Comparison of ENCODE assay signal across 8 cellular contexts in the genomic region with DNA sequence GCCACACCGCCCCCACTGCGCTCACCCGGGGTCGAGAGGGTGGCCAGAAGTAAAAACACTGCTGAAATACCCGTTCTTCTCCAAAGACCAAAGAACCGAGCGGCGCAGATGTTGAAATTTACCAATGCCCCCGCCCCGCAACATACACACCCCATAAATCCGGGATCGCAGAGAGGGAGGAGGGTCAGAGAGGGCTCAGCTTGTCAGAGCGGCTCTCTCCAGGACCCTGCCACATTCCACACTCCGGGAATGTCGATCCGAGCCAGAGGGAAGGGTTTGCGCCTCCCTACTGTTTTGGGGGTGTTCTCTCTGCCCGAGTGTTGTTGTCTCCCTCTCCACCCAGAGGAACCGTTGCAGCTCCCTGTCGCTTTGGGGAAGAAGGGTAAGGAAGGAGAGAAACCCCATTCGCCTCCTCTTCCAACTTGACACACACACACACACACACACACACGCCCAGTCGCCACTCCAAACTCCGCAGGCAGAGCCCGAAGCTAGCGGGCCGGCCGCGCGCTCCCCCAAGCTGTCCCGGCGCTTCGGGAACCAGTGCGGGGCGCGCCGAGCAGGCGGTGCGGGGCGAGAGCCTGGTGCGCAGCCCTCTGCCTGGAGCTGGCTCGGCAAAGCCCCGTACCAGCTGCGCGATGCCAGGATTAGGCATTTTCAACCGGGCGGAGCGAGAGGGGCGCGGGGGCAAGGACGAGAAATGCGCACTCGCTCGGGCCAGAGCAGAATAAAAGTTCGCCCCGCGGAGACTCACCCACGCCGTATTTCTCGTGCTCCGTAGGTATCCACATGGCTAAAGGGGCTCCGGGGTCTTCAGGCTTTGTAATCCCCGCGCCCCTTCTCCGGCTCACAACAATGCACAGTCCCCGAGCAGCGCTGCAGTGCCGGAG. TPM values are rescaled to one million over a fixed set of nuclear protein-coding genes. Genes with fewer than 3 reads are reported as not detected.
DNase-seq lines count a peak whose midpoint lies in the region; ATAC-seq and TF ChIP-seq lines count a peak whose summit lies in the region.

No MANE protein-coding gene starts in this region.

- no peak overlapping the region for H3K27ac Mint-ChIP-seq in activated naive CD8-positive, alpha-beta T cell treated with anti-CD3 and anti-CD28 coated beads, Interleukin-2, amount 50 U/mL, for 24 hours

- H3K27me3 ChIP-seq in heart left ventricle: no peaks in the 10 kb centered on the region
- no peaks in the 10 kb centered on the region for H3K27me3 ChIP-seq in ovary

- DNase-seq in CD1c-positive myeloid dendritic cell (ENCODE audit: extremely low spot score): peak; percentile 41
- peak; percentile 55 for DNase-seq in RPMI7951 (ENCODE audit: low read depth)
- DNase-seq in activated naive CD8-positive, alpha-beta T cell treated with anti-CD3 and anti-CD28 coated beads, Interleukin-2, amount 50 U/mL, for 24 hours: peak; percentile 48
- DNase-seq in heart left ventricle: peak; percentile 73 to 81 (median 75)
- DNase-seq in ovary: peak; percentile 71 to 80 (median 77)
- no peak for DNase-seq in retina

- peaks cover 32% of the 10 kb centered on the region for H3K4me1 Mint-ChIP-seq in activated naive CD8-positive, alpha-beta T cell treated with anti-CD3 and anti-CD28 coated beads, Interleukin-2, amount 50 U/mL, for 24 hours

- ATAC-seq in GM19043 (IDR thresholded peaks at IDR 0.05; ENCODE audit: low read depth, unreplicated experiment): peak; percentile 3
- peak; percentile 0 for ATAC-seq in HG03378 (IDR thresholded peaks at IDR 0.05; ENCODE audit: unreplicated experiment)
- ATAC-seq in activated naive CD8-positive, alpha-beta T cell treated with anti-CD3 and anti-CD28 coated beads, Interleukin-2, amount 50 U/mL, for 24 hours: peak; percentile 9
- ATAC-seq in heart left ventricle: peak in 3 of 4 donors; percentile 34 to 60 (median 47)

- TF ChIP-seq CTCF in heart left ventricle (IDR thresholded peaks at IDR 0.05) (no peak), ovary (IDR thresholded peaks at IDR 0.05) (no peak)

- peaks cover 39% of the 10 kb centered on the region for H3K27me3 Mint-ChIP-seq in activated naive CD8-positive, alpha-beta T cell treated with anti-CD3 and anti-CD28 coated beads, Interleukin-2, amount 50 U/mL, for 24 hours

- no peaks in the 10 kb centered on the region for H3K36me3 ChIP-seq in heart left ventricle
- no peaks in the 10 kb centered on the region for H3K36me3 ChIP-seq in ovary

- peak overlapping the region; percentile 97 for H3K4me3 Mint-ChIP-seq in activated naive CD8-positive, alpha-beta T cell treated with anti-CD3 and anti-CD28 coated beads, Interleukin-2, amount 50 U/mL, for 24 hours

- H3K9me3 ChIP-seq in heart left ventricle (no peaks in the 10 kb centered on the region), ovary (no peaks in the 10 kb centered on the region)

- no peaks in the 10 kb centered on the region for H3K36me3 Mint-ChIP-seq in activated naive CD8-positive, alpha-beta T cell treated with anti-CD3 and anti-CD28 coated beads, Interleukin-2, amount 50 U/mL, for 24 hours (ENCODE audit: low read depth)

- no peak for TF ChIP-seq EP300 in ovary (IDR thresholded peaks at IDR 0.05)

- peak overlapping the region; percentile 72 to 95 (median 90) for H3K27ac ChIP-seq in heart left ventricle
- H3K27ac ChIP-seq in ovary: peak overlapping the region; percentile 71 to 87

- intact Hi-C loops in heart left ventricle (cut with DNase I) (loop anchor here in 8 of 10 donors (5.0 to 10.0 kb wide), 15 partner anchors 71 to 453 kb away; a partner anchor contains a TSS), ovary (cut with DNase I) (loop anchor here in 1 of 4 donors (5.0 kb wide), 1 partner anchor 247 kb away; a partner anchor contains a TSS)

- peak overlapping the region; percentile 57 to 98 (median 88) for H3K4me3 ChIP-seq in heart left ventricle
- peak overlapping the region; percentile 93 for H3K4me3 ChIP-seq in ovary

- H3K4me1 ChIP-seq in heart left ventricle (peaks cover 0 to 35% (median 16%) of the 10 kb centered on the region in 12 donors), ovary (ENCODE audit: insufficient read depth) (peaks cover 1% of the 10 kb centered on the region)

- TF ChIP-seq POLR2A in heart left ventricle (IDR thresholded peaks at IDR 0.05): no peak
- TF ChIP-seq POLR2A in ovary (IDR thresholded peaks at IDR 0.05): no peak

- H3K9me3 Mint-ChIP-seq in activated naive CD8-positive, alpha-beta T cell treated with anti-CD3 and anti-CD28 coated beads, Interleukin-2, amount 50 U/mL, for 24 hours: no peaks in the 10 kb centered on the region

- WGBS in heart left ventricle, 4 donors: 0% methylated on average over 43 to 68 of the region's 68 CpGs
- WGBS in ovary, 3 donors: 0 to 1% (median 0%) methylated on average over 62 to 68 of the region's 68 CpGs

RNA-seq across cellular contexts. Expression of a gene that starts 0.6 kb away (rescaled TPM):
- total RNA-seq in RPMI7951 (2014; rRNA removed; shearing (Covaris generic)): 5.5 and 10.8 TPM in 2 replicates
- total RNA-seq in heart left ventricle: 10 to 100 TPM in 8 of 9 donors, 1 to 10 TPM in 1; 9.7 to 40.8 (median 17.0) TPM
- polyA plus RNA-seq in heart left ventricle: 1 to 10 TPM; 5.1 to 5.8 TPM
- 10 to 100 TPM; 15.7 to 39.7 (median 28.3) TPM for total RNA-seq in ovary
- 10 to 100 TPM in 1 of 2 donors, 1 to 10 TPM in 1; 9.5 to 15.7 TPM for polyA plus RNA-seq in ovary

RNA-seq across cellular contexts. Expression of a gene that starts 0.9 kb away (rescaled TPM):
- total RNA-seq in RPMI7951 (2014; rRNA removed; shearing (Covaris generic)): 25.4 and 34.5 TPM in 2 replicates
- total RNA-seq in heart left ventricle: 10 to 100 TPM; 10.3 to 26.5 (median 16.6) TPM
- 10 to 100 TPM; 10.6 to 12.2 TPM for polyA plus RNA-seq in heart left ventricle
- total RNA-seq in ovary: 10 to 100 TPM; 18.1 to 27.3 (median 21.8) TPM
- polyA plus RNA-seq in ovary: 10 to 100 TPM; 16.4 to 19.8 TPM
